ENCODE assay signal across 13 cellular contexts in the genomic region with DNA sequence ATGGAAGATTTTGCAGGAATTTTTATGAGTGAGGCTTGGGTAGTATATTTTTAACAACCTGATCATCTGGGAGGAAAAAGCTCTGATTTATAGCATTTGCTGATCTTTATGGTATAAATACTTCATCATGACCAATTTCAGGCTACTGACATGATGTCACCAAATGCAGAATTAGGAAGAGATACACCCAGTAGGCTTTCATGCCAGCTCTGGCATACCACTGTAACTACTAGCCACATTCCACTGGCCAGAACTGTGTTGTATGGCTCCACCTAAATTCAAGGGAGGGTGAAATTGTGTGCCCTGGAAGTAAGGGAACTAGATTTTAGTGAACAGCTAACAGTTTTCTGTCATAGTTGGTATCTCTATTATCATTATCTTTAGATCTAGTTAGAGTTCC.
"Had no signal": no experiment of that assay in that cellular context is flagged by ENCODE, and none has a peak within 500 bp of the region (broad histone marks: within the 10 kb centered on the region; RNA-seq: fewer than 3 reads in every experiment).

No MANE protein-coding gene starts in this region.

- H3K4me3 ChIP-seq: lower lobe of right lung, smooth muscle cell had no signal

- H3K4me2 ChIP-seq: smooth muscle cell had no signal

- ATAC-seq: effector memory CD8-positive, alpha-beta T cell; left cardiac atrium; lower lobe of right lung; right cardiac atrium; stimulated activated effector memory CD8-positive, alpha-beta T cell treated with anti-CD3 and anti-CD28 coated beads, Interleukin-12 subunit alpha, Interleukin-12 subunit beta, amount 100 ng/mL, for 72 hours had no signal

- H3K36me3 ChIP-seq: lower lobe of right lung had no signal

- DNase-seq: activated CD4-positive, alpha-beta T cell treated with anti-CD3 and anti-CD28 coated beads, Interleukin-2, amount 50 U/mL, for 1 hour; activated T-cell treated with anti-CD3 and anti-CD28 coated beads, Interleukin-2, amount 50 U/mL, for 1 hour; amniotic stem cell; effector memory CD8-positive, alpha-beta T cell; glutamatergic neuron; left cardiac atrium; lower lobe of right lung; posterior cingulate gyrus; right cardiac atrium; T-helper 1 cell had no signal

- H3K27ac ChIP-seq: epithelial cell of prostate, lower lobe of right lung had no signal
